Comparison of ENCODE assay signal across 9 cellular contexts in the genomic region with DNA sequence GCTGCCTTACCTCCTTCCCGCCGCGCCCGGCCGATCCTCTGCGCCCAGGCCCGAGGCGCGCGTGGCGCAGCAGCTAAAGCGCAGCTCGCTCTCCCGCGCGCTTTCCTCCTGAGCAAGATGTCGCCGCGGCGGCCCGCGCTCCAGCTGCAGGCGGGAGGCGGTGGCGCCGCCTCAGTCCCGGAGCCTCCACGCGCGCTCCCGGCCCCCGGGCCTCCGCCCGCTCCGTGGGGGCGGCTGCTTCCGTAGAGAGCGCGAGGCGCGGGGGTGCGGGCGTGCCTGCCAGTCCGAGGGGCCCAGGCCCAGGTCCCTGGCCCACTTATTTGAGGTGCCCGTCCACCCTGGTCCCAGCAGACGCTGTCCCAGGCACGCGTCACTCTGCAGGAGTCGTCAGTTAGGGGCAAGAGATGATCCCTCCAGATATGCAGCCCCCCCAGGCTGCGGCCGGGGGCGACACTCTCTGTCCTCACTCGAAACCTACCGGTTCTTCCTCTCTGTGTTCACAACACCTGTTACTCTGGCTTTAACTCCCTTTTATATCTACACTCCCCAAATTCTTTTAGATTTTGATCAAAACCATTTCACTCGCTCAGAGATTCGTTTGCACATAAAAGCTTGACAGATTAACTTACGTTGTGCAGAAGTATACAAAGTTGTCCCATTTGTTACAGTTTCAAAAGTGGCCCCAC. TPM values are rescaled to one million over a fixed set of nuclear protein-coding genes. Genes with fewer than 3 reads are reported as not detected.
A peak's percentile ranks its signal among the peaks of the same experiment; 100 is the strongest.
DNase-seq lines count a peak whose midpoint lies in the region; ATAC-seq, FAIRE-seq and TF ChIP-seq lines count a peak whose summit lies in the region.
"Had no signal": no experiment of that assay in that cellular context is flagged by ENCODE, and none has a peak within 500 bp of the region (broad histone marks: within the 10 kb centered on the region; RNA-seq: fewer than 3 reads in every experiment).

A gene with protein sequence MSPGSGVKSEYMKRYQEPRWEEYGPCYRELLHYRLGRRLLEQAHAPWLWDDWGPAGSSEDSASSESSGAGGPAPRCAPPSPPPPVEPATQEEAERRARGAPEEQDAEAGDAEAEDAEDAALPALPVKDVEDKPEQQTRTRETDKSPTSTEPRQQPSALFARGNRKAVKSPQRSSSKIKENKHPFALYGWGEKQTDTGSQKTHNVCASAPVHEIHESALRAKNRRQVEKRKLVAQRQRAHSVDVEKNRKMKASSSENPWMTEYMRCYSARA (minus strand): TSS at position 146 of the 686 bp plus-strand sequence. CDS start 582 bp downstream, outside the sequence.

- no peaks in the 10 kb centered on the region for H3K27me3 ChIP-seq in CD8-positive, alpha-beta memory T cell (ENCODE audit: insufficient read depth, low read length, poor library complexity, severe bottlenecking)
- H3K27me3 ChIP-seq in cardiac muscle cell (peaks cover 34% of the 10 kb centered on the region), pancreas (no peaks in the 10 kb centered on the region)

- TF ChIP-seq CTCF in RWPE1 (conservative IDR thresholded peaks at IDR 0.05; ENCODE audit: low read depth) = no peak
- no peak for TF ChIP-seq CTCF in cardiac muscle cell (IDR thresholded peaks at IDR 0.05; ENCODE audit: low read depth, low read length)
- no peak for TF ChIP-seq CTCF in pancreas (IDR thresholded peaks at IDR 0.05)

- H3K9me3 ChIP-seq in CD8-positive, alpha-beta memory T cell (ENCODE audit: low read length) = no peaks in the 10 kb centered on the region
- H3K9me3 ChIP-seq in cardiac muscle cell (ENCODE audit: low read depth) (no peaks in the 10 kb centered on the region), pancreas (no peaks in the 10 kb centered on the region)

- DNase-seq in CD8-positive, alpha-beta memory T cell = peak in 3 of 5 donors; percentile 49 to 76 (median 75)
- DNase-seq in RWPE1 (ENCODE audit: low spot score) (peak; percentile 17), cardiac muscle cell (ENCODE audit: low read depth in 1 of 2, low spot score in 1 of 2) (peak; percentile 46 to 79), pancreas (peak; percentile 35 to 82 (median 53)), urothelium cell line (ENCODE audit: low spot score) (peak; percentile 66)

- CTCF ChIA-PET in CD8-positive, alpha-beta memory T cell (lab: Charles Lee) = interaction anchor here (1.6 to 1.7 kb wide), 2 partner anchors 88 to 138 kb away, joined by 3 to 7 read pairs; no protein-coding TSS in a partner anchor
- CTCF ChIA-PET in RWPE1 (lab: Yijun Ruan, JAX) = interaction anchor here (0.6 to 0.7 kb wide), 3 partner anchors 84 to 1078 kb away, joined by 3 to 7 read pairs (median 3); no protein-coding TSS in a partner anchor

- peaks cover 10 to 26% of the 10 kb centered on the region in 2 donors for H3K27me3 Mint-ChIP-seq in CD8-positive, alpha-beta memory T cell
- peaks cover 3% of the 10 kb centered on the region for H3K27me3 Mint-ChIP-seq in activated naive CD8-positive, alpha-beta T cell

- FAIRE-seq in pancreas (lab: Jason Lieb, UNC) = no peak
- no peak for FAIRE-seq in urothelium cell line (lab: Jason Lieb, UNC)
- FAIRE-seq: endometrium had no signal

- intact Hi-C loops in pancreas (cut with DNase I) = no loop called here

- peaks cover 36 to 50% (median 39%) of the 10 kb centered on the region in 3 donors for H3K4me1 Mint-ChIP-seq in CD8-positive, alpha-beta memory T cell
- peaks cover 38% of the 10 kb centered on the region for H3K4me1 Mint-ChIP-seq in activated naive CD8-positive, alpha-beta T cell (ENCODE audit: low read depth)

- peak within 1 kb of the TSS; percentile 83 to 96 (median 92) for H3K27ac Mint-ChIP-seq in CD8-positive, alpha-beta memory T cell
- H3K27ac Mint-ChIP-seq in activated naive CD8-positive, alpha-beta T cell = peak within 1 kb of the TSS; percentile 46

- peaks cover 0 to 10% (median 0%) of the 10 kb centered on the region in 3 donors for H3K36me3 Mint-ChIP-seq in CD8-positive, alpha-beta memory T cell
- peaks cover 3% of the 10 kb centered on the region for H3K36me3 Mint-ChIP-seq in activated naive CD8-positive, alpha-beta T cell

- H3K36me3 ChIP-seq in CD8-positive, alpha-beta memory T cell (ENCODE audit: insufficient read depth, low read length) = no peaks in the 10 kb centered on the region
- H3K36me3 ChIP-seq in cardiac muscle cell = no peaks in the 10 kb centered on the region
- no peaks in the 10 kb centered on the region for H3K36me3 ChIP-seq in pancreas

- ATAC-seq in GM19351 (IDR thresholded peaks at IDR 0.05; ENCODE audit: unreplicated experiment) = peak; percentile 37
- peak; percentile 43 for ATAC-seq in HG03439 (IDR thresholded peaks at IDR 0.05; ENCODE audit: unreplicated experiment)
- ATAC-seq in pancreas = peak; percentile 73 to 79 (median 76)

- H3K4me3 Mint-ChIP-seq in CD8-positive, alpha-beta memory T cell = peak within 1 kb of the TSS; percentile 83 to 95 (median 93)
- H3K4me3 Mint-ChIP-seq in activated naive CD8-positive, alpha-beta T cell = peak within 1 kb of the TSS; percentile 93

- WGBS in pancreas, 2 donors = 0 to 1% methylated on average over 22 to 57 of the region's 57 CpGs

- H3K27ac ChIP-seq in CD8-positive, alpha-beta memory T cell (ENCODE audit: low read depth, low read length) = peak within 1 kb of the TSS; percentile 80
- peak within 1 kb of the TSS; percentile 83 for H3K27ac ChIP-seq in RWPE1
- peak within 1 kb of the TSS; percentile 55 for H3K27ac ChIP-seq in cardiac muscle cell
- peak within 1 kb of the TSS; percentile 66 to 85 (median 78) for H3K27ac ChIP-seq in pancreas

- H3K9me3 Mint-ChIP-seq in CD8-positive, alpha-beta memory T cell = no peaks in the 10 kb centered on the region
- H3K9me3 Mint-ChIP-seq in activated naive CD8-positive, alpha-beta T cell (ENCODE audit: low read depth) = no peaks in the 10 kb centered on the region

- H3K4me1 ChIP-seq in CD8-positive, alpha-beta memory T cell (ENCODE audit: insufficient read depth, low read length) = peaks cover 14% of the 10 kb centered on the region
- no peaks in the 10 kb centered on the region for H3K4me1 ChIP-seq in cardiac muscle cell (ENCODE audit: low read depth)
- peaks cover 0 to 4% (median 0%) of the 10 kb centered on the region in 3 donors for H3K4me1 ChIP-seq in pancreas

- POLR2A ChIA-PET in CD8-positive, alpha-beta memory T cell (lab: Charles Lee) = interaction anchor here (1.7 to 1.9 kb wide), 2 partner anchors 165 to 216 kb away, joined by 7 to 11 read pairs; a partner anchor contains a TSS
- POLR2A ChIA-PET in RWPE1 (lab: Yijun Ruan, JAX; ENCODE audit: low non-redundant PET) = no interaction called here

- H3K4me3 ChIP-seq in CD8-positive, alpha-beta memory T cell (ENCODE audit: low read length) = peak within 1 kb of the TSS; percentile 68
- peak within 1 kb of the TSS; percentile 87 for H3K4me3 ChIP-seq in cardiac muscle cell
- peak within 1 kb of the TSS; percentile 89 to 94 (median 92) for H3K4me3 ChIP-seq in pancreas

RNA-seq across cellular contexts. Expression of the gene that starts here (rescaled TPM):
- total RNA-seq in CD8-positive, alpha-beta memory T cell = 1 to 10 TPM; 4.4 to 4.9 TPM
- 2.1 TPM for polyA plus RNA-seq in CD8-positive, alpha-beta memory T cell
- total RNA-seq in cardiac muscle cell (3.7 and 6.3 TPM in 2 replicates), pancreas (1 to 10 TPM in 5 of 6 donors, under 1 TPM in 1; 0.97 to 3.1 (median 1.4) TPM)
- polyA plus RNA-seq in cardiac muscle cell (4.1 and 6.6 TPM in 2 replicates), pancreas (1 to 10 TPM; 1.7 to 4.6 TPM)

Comparison
In these comparisons a context has a peak if more than half of its experiments do, and no peak if none do; other contexts are left out.
1. Peak in every context shown above with its lines: DNase-seq, ATAC-seq, H3K4me3 ChIP-seq and H3K27ac ChIP-seq.
2. DNase-seq: peak in every context shown above with its lines; median percentile 75 in CD8-positive, alpha-beta memory T cell; 66 in urothelium cell line; 62 in cardiac muscle cell; 53 in pancreas; 17 in RWPE1.